ENCODE assay signal across 9 cellular contexts in genomic region chr2:207223051-207223450, GRCh38. TPM values are rescaled to one million over a fixed set of nuclear protein-coding genes. Genes with fewer than 3 reads are reported as not detected.
DNase-seq lines count a peak whose midpoint lies in the region; ATAC-seq and TF ChIP-seq lines count a peak whose summit lies in the region.
"Had no signal": no experiment of that assay in that cellular context is flagged by ENCODE, and none has a peak within 500 bp of the region (broad histone marks: within the 10 kb centered on the region; RNA-seq: fewer than 3 reads in every experiment).

No MANE protein-coding gene starts in this region.

- H3K27ac Mint-ChIP-seq in nephron progenitor cell: no peak overlapping the region

- H3K4me1 ChIP-seq in BE2C: peaks cover 17% of the 10 kb centered on the region
- peaks cover 17% of the 10 kb centered on the region for H3K4me1 ChIP-seq in vagina

- H3K4me3 ChIP-seq in BE2C (ENCODE audit: low read depth, low read length): no peak overlapping the region
- H3K4me3 ChIP-seq in astrocyte of the spinal cord (ENCODE audit: low read depth, low read length): no peak overlapping the region
- H3K4me3 ChIP-seq in vagina: no peak overlapping the region
- H3K4me3 ChIP-seq: cardiac muscle cell had no signal

- peaks cover 69% of the 10 kb centered on the region for H3K4me1 Mint-ChIP-seq in nephron progenitor cell

- H3K9me3 ChIP-seq in BE2C (no peaks in the 10 kb centered on the region), vagina (no peaks in the 10 kb centered on the region)

- DNase-seq in BE2C (peak; percentile 43), astrocyte of the spinal cord (ENCODE audit: low read depth, low spot score) (peak; percentile 91), nephron progenitor cell (no peak), vagina (ENCODE audit: extremely low spot score in 2 of 2) (no peak), midbrain (lab: John Stamatoyannopoulos, UW) (no peak)
- no peak for DNase-seq in activated CD4-positive, alpha-beta T cell treated with anti-CD3 and anti-CD28 coated beads for 4 hours

- no peaks in the 10 kb centered on the region for H3K36me3 ChIP-seq in BE2C
- no peaks in the 10 kb centered on the region for H3K36me3 ChIP-seq in vagina
- H3K36me3 ChIP-seq: cardiac muscle cell had no signal

- H3K27me3 Mint-ChIP-seq in nephron progenitor cell (ENCODE audit: low read depth, poor library complexity): peaks cover 4% of the 10 kb centered on the region

- no peaks in the 10 kb centered on the region for H3K36me3 Mint-ChIP-seq in nephron progenitor cell (ENCODE audit: low read depth)

- H3K27ac ChIP-seq in vagina: no peak overlapping the region
- H3K27ac ChIP-seq: cardiac muscle cell had no signal

- intact Hi-C loops in vagina (cut with DNase I): no loop called here

- H3K9me3 Mint-ChIP-seq in nephron progenitor cell: no peaks in the 10 kb centered on the region

- no peak overlapping the region for H3K4me3 Mint-ChIP-seq in nephron progenitor cell

- no peak for TF ChIP-seq POLR2A in vagina (IDR thresholded peaks at IDR 0.05)

- H3K27me3 ChIP-seq in BE2C (no peaks in the 10 kb centered on the region), vagina (no peaks in the 10 kb centered on the region)
- H3K27me3 ChIP-seq: cardiac muscle cell had no signal

- in situ Hi-C loops in astrocyte of the spinal cord (cut with HindIII; ENCODE audit: low sequenced_read_pairs): no loop called here

- peak; percentile 76 for ATAC-seq in GM19328 (IDR thresholded peaks at IDR 0.05; ENCODE audit: unreplicated experiment)
- ATAC-seq in HG03196 (IDR thresholded peaks at IDR 0.05; ENCODE audit: unreplicated experiment): peak; percentile 76

- TF ChIP-seq CTCF in BE2C (IDR thresholded peaks at IDR 0.05; ENCODE audit: low read depth, low read length): no peak
- TF ChIP-seq CTCF in astrocyte of the spinal cord (IDR thresholded peaks at IDR 0.05; ENCODE audit: low read depth, low read length): no peak
- TF ChIP-seq CTCF in nephron progenitor cell (IDR thresholded peaks at IDR 0.05): no peak
- TF ChIP-seq CTCF in vagina (IDR thresholded peaks at IDR 0.05): no peak

RNA-seq across cellular contexts. Expression of gene KLF7, which starts 57.3 kb away (rescaled TPM):
- 40.8 TPM for polyA plus RNA-seq in BE2C (2012; ENCODE audit: insufficient read depth, insufficient read length, low read depth)
- total RNA-seq in vagina: 35.8 TPM

Comparison
In these comparisons a context has a peak if more than half of its experiments do, and no peak if none do; other contexts are left out.
1. DNase-seq: peak in BE2C (single experiment) and astrocyte of the spinal cord (single experiment); none in nephron progenitor cell (single experiment), vagina (0 of 2), activated CD4-positive, alpha-beta T cell treated with anti-CD3 and anti-CD28 coated beads for 4 hours (0 of 2) and midbrain (single experiment).